11 cellular contexts compared by ENCODE assay signal in the genomic region with DNA sequence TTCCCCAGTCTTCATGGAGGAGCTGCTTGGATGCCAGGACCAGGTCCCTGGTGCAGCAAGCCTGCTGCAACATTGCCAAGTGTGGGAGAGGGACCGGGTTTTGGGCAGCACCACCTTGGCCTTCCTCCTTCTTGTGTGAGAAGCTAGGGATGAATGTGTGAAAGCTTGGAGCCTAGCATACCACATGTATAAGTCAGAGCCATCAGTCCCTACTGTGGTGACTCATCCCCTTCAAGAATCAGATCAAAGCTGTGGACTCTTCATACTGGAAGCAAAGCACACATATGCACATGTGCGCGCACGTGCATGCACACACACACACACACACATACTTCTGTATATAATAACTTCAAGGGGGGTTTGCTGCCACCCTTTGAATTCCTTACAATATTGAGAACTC.
DNase-seq lines count a peak whose midpoint lies in the region; TF ChIP-seq lines count a peak whose summit lies in the region.
"Had no signal": no experiment of that assay in that cellular context is flagged by ENCODE, and none has a peak within 500 bp of the region (broad histone marks: within the 10 kb centered on the region; RNA-seq: fewer than 3 reads in every experiment).

No MANE protein-coding gene starts in this region.

- DNase-seq in AG04450 (ENCODE audit: low read depth, low spot score) (peak; percentile 37), HS-5 (ENCODE audit: low read depth) (peak; percentile 69), astrocyte of the spinal cord (ENCODE audit: low read depth, low spot score) (peak; percentile 85), kidney epithelial cell (ENCODE audit: low read depth) (peak; percentile 81), OCI-M2 (lab: John Stamatoyannopoulos, UW; ENCODE audit: unreplicated experiment) (no peak), NCI-H1092 treated with DMSO at 0.1 percent for 48 hours (lab: John Stamatoyannopoulos, UW) (no peak), dermis blood vessel endothelial cell (no peak), Peyer's patch (no peak)
- DNase-seq: lower lobe of right lung; stimulated activated CD4-positive, alpha-beta T cell treated with anti-CD3 and anti-CD28 coated beads, Interleukin-2, amount 100 ng/mL, for 48 hours; stimulated activated naive CD8-positive, alpha-beta T cell treated with anti-CD3 and anti-CD28 coated beads, Interleukin-15, amount 100 ng/mL, for 72 hours had no signal

- H3K4me1 ChIP-seq in Peyer's patch: no peaks in the 10 kb centered on the region

- TF ChIP-seq POLR2A in Peyer's patch (IDR thresholded peaks at IDR 0.05): no peak

- POLR2A ChIA-PET in AG04450 (lab: Yijun Ruan, JAX): no interaction called here

- no peak overlapping the region for H3K4me3 ChIP-seq in AG04450 (ENCODE audit: low read depth, low read length)
- no peak overlapping the region for H3K4me3 ChIP-seq in astrocyte of the spinal cord (ENCODE audit: low read depth, low read length)
- no peak overlapping the region for H3K4me3 ChIP-seq in kidney epithelial cell (ENCODE audit: low read depth, low read length)
- H3K4me3 ChIP-seq in Peyer's patch: no peak overlapping the region
- H3K4me3 ChIP-seq: lower lobe of right lung had no signal

- H3K9me3 ChIP-seq in AG04450 (ENCODE audit: control insufficient read depth, insufficient read depth, low read length) (no peaks in the 10 kb centered on the region), Peyer's patch (no peaks in the 10 kb centered on the region)
- H3K9me3 ChIP-seq: lower lobe of right lung had no signal

- in situ Hi-C loops in astrocyte of the spinal cord (cut with HindIII; ENCODE audit: low sequenced_read_pairs): no loop called here

- TF ChIP-seq CTCF in AG04450 (IDR thresholded peaks at IDR 0.05; ENCODE audit: low read depth, low read length) (no peak), astrocyte of the spinal cord (IDR thresholded peaks at IDR 0.05; ENCODE audit: low read depth, low read length) (no peak), kidney epithelial cell (IDR thresholded peaks at IDR 0.05; ENCODE audit: insufficient read depth, low read length, poor library complexity, severe bottlenecking) (no peak), Peyer's patch (IDR thresholded peaks at IDR 0.05) (no peak)

- no peak overlapping the region for H3K27ac ChIP-seq in AG04450 (ENCODE audit: low read depth, low read length)
- no peak overlapping the region for H3K27ac ChIP-seq in Peyer's patch
- H3K27ac ChIP-seq: lower lobe of right lung had no signal

- H3K27me3 ChIP-seq in AG04450 (ENCODE audit: control insufficient read depth, insufficient read depth, low read length) (no peaks in the 10 kb centered on the region), kidney epithelial cell (ENCODE audit: control insufficient read depth, insufficient read depth, low read length) (no peaks in the 10 kb centered on the region), Peyer's patch (no peaks in the 10 kb centered on the region)

- CTCF ChIA-PET in AG04450 (lab: Charles Lee): no interaction called here

- no peaks in the 10 kb centered on the region for H3K36me3 ChIP-seq in kidney epithelial cell (ENCODE audit: control insufficient read depth, insufficient read depth, low read length)
- H3K36me3 ChIP-seq in Peyer's patch: no peaks in the 10 kb centered on the region
- H3K36me3 ChIP-seq: lower lobe of right lung had no signal

Comparison
In these comparisons a context has a peak if more than half of its experiments do, and no peak if none do; other contexts are left out.
1. DNase-seq: peak in AG04450 (single experiment), HS-5 (single experiment), astrocyte of the spinal cord (single experiment) and kidney epithelial cell (single experiment); none in OCI-M2 (single experiment), NCI-H1092 treated with DMSO at 0.1 percent for 48 hours (single experiment), dermis blood vessel endothelial cell (single experiment) and Peyer's patch (0 of 3).